28 cellular contexts compared by ENCODE assay signal in genomic region chr5:178267876-178268275, GRCh38.
"Had no signal": no experiment of that assay in that cellular context is flagged by ENCODE, and none has a peak within 500 bp of the region (broad histone marks: within the 10 kb centered on the region; RNA-seq: fewer than 3 reads in every experiment).

No MANE protein-coding gene starts in this region.

- H3K4me3 ChIP-seq: colonic mucosa, coronary artery, dorsolateral prefrontal cortex, esophagus muscularis mucosa, esophagus squamous epithelium, gastrocnemius medialis, gastroesophageal sphincter, heart left ventricle, heart right ventricle had no signal

- H3K36me3 ChIP-seq: colonic mucosa, esophagus muscularis mucosa, esophagus squamous epithelium, gastrocnemius medialis, gastroesophageal sphincter, heart left ventricle, heart right ventricle had no signal

- H3K4me1 ChIP-seq: colonic mucosa, esophagus muscularis mucosa, esophagus squamous epithelium, foreskin keratinocyte, gastroesophageal sphincter had no signal

- H3K9me3 ChIP-seq: colonic mucosa, esophagus muscularis mucosa, esophagus squamous epithelium, gastrocnemius medialis, gastroesophageal sphincter, heart left ventricle, heart right ventricle had no signal

- ATAC-seq: effector memory CD8-positive, alpha-beta T cell; esophagus mucosa; foreskin keratinocyte; gastroesophageal sphincter had no signal

- H3K27ac ChIP-seq: colonic mucosa, coronary artery, dorsolateral prefrontal cortex, epithelial cell of prostate, esophagus muscularis mucosa, esophagus squamous epithelium, foreskin keratinocyte, gastrocnemius medialis, gastroesophageal sphincter had no signal

- H3K27me3 ChIP-seq: colonic mucosa, dorsolateral prefrontal cortex, esophagus muscularis mucosa, foreskin keratinocyte, gastrocnemius medialis, gastroesophageal sphincter, heart left ventricle, heart right ventricle had no signal

- DNase-seq: colonic mucosa; cortex of kidney; dermis blood vessel endothelial cell; dorsolateral prefrontal cortex; effector CD4-positive, alpha-beta T cell; effector CD8-positive, alpha-beta T cell; effector memory CD4-positive, alpha-beta T cell; effector memory CD8-positive, alpha-beta T cell; endodermal cell; erythroblast; esophagus squamous epithelium; foreskin fibroblast; foreskin keratinocyte; foreskin melanocyte; gastrocnemius medialis; glutamatergic neuron; head of caudate nucleus had no signal

- FAIRE-seq: colon, endometrium, endothelial cell of umbilical vein, frontal cortex had no signal
